In genomic region chr13:90414691-90415596, GRCh38 we compare ENCODE assay signal across 13 cellular contexts.
A peak's percentile ranks its signal among the peaks of the same experiment; 100 is the strongest.
DNase-seq lines count a peak whose midpoint lies in the region; ATAC-seq and TF ChIP-seq lines count a peak whose summit lies in the region.
"Had no signal": no experiment of that assay in that cellular context is flagged by ENCODE, and none has a peak within 500 bp of the region (broad histone marks: within the 10 kb centered on the region; RNA-seq: fewer than 3 reads in every experiment).

No MANE protein-coding gene starts in this region.

- TF ChIP-seq CTCF in epithelial cell of esophagus (IDR thresholded peaks at IDR 0.05; ENCODE audit: insufficient read depth, low read depth, low read length, missing control alignments): no peak

- ATAC-seq in HG03442 (IDR thresholded peaks at IDR 0.05; ENCODE audit: unreplicated experiment) (no peak), GM21576 (IDR thresholded peaks at IDR 0.05; ENCODE audit: unreplicated experiment) (no peak), HG02571 (IDR thresholded peaks at IDR 0.05; ENCODE audit: unreplicated experiment) (no peak), GM18517 (IDR thresholded peaks at IDR 0.05; ENCODE audit: unreplicated experiment) (no peak)
- ATAC-seq: naive thymus-derived CD8-positive, alpha-beta T cell had no signal

- DNase-seq in H7 (peak; percentile 16), RPMI7951 (ENCODE audit: low read depth) (peak; percentile 77), epithelial cell of esophagus (ENCODE audit: low read depth) (peak; percentile 71), skeletal muscle cell (ENCODE audit: low read depth) (peak; percentile 58)
- DNase-seq: activated CD4-positive, alpha-beta T cell treated with anti-CD3 and anti-CD28 coated beads, Interleukin-2, amount 50 U/mL, for 48 hours; aorta; naive thymus-derived CD8-positive, alpha-beta T cell; NCI-H1105; stimulated activated CD4-positive, alpha-beta T cell treated with anti-CD3 and anti-CD28 coated beads, Interleukin-4, amount 100 ng/mL, for 24 hours had no signal

- H3K36me3 ChIP-seq in H7 (replicated peaks; ENCODE audit: control insufficient read depth, insufficient read depth, low read length): no peaks in the 10 kb centered on the region

- no peak overlapping the region for H3K4me3 ChIP-seq in H7 (ENCODE audit: insufficient read depth, low read depth, low read length)
- no peak overlapping the region for H3K4me3 ChIP-seq in epithelial cell of esophagus (ENCODE audit: low read length)
- H3K4me3 ChIP-seq in skeletal muscle cell (ENCODE audit: low read depth, low read length): no peak overlapping the region

- H3K27me3 ChIP-seq in H7 (ENCODE audit: control insufficient read depth, insufficient read depth, low read length): no peaks in the 10 kb centered on the region

Comparison
In these comparisons a context has a peak if more than half of its experiments do, and no peak if none do; other contexts are left out.
1. DNase-seq: peak in every context shown above with its lines; median percentile 77 in RPMI7951; 71 in epithelial cell of esophagus; 58 in skeletal muscle cell; 16 in H7.